ENCODE assay signal across 8 cellular contexts in the genomic region with DNA sequence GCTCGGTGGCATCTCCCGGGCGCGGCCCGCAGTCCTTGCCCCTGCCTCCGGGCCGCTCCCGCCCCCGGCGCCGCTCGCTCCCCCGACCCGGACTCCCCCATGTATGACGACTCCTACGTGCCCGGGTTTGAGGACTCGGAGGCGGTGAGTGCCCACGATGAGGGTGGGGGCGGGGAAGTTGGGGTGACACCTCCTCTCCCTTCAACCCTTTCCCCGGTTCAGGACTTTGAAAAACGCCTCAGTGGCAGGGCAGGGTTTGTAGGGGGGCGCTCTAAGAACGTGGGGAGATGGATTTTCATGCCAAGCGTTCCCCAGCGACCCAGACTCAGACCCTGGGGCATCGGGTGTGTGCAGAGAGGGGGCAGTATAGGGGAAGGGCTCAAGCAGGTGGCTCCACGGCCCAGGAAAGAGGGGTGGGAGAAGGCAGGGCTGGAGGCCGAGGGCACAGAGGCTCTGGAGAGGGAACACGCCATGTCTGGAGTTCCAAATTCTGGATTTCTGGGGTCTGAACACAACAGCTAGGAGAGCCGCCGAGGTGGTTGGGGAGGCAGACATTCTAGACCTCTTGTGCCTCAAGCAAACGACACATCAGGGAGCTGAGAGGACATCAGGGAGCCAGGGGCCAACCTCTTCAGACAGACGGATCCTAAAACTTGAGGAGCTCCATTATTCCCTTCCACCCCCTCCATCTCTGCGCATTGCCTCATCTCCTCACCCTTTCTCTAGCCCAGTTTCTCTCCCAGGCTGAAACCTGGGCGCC. TPM values are rescaled to one million over a fixed set of nuclear protein-coding genes. Genes with fewer than 3 reads are reported as not detected.
DNase-seq lines count a peak whose midpoint lies in the region; ATAC-seq, FAIRE-seq and TF ChIP-seq lines count a peak whose summit lies in the region.

No MANE protein-coding gene starts in this region.

- peaks cover 51 to 80% of the 10 kb centered on the region in 2 experiments for H3K79me1 ChIP-seq in IMR-90 (ENCODE audit: low read depth in 1 of 2, low read length in 2 of 2)

- peak overlapping the region; percentile 55 for H3K14ac ChIP-seq in IMR-90 (replicated peaks; ENCODE audit: low read depth, low read length)

- H2BK20ac ChIP-seq in IMR-90 (ENCODE audit: low read depth, low read length), result no peak overlapping the region

- no peaks in the 10 kb centered on the region for H3K9me3 ChIP-seq in CD4-positive, CD25-positive, alpha-beta regulatory T cell (ENCODE audit: control insufficient read depth in 2 of 2, low read length in 2 of 2)
- H3K9me3 ChIP-seq in IMR-90 (ENCODE audit: control insufficient read depth, insufficient read depth, low read length) (no peaks in the 10 kb centered on the region), kidney (ENCODE audit: control insufficient read depth in 1 of 2, low read length in 2 of 2) (no peaks in the 10 kb centered on the region)

- H2BK5ac ChIP-seq in IMR-90 (ENCODE audit: low read depth, low read length, poor library complexity, severe bottlenecking), result no peak overlapping the region

- H4K20me1 ChIP-seq in IMR-90 (ENCODE audit: insufficient read depth, low read length), result peaks cover 12% of the 10 kb centered on the region

- H2BK15ac ChIP-seq in IMR-90 (ENCODE audit: low read depth, low read length), result no peak overlapping the region

- peak overlapping the region; percentile 90 for H2AFZ ChIP-seq in IMR-90 (replicated peaks; ENCODE audit: low read length, poor library complexity)

- H3K9ac ChIP-seq in IMR-90 (ENCODE audit: low read depth, low read length) (peak overlapping the region; percentile 68), kidney (ENCODE audit: low read length in 2 of 2) (peak overlapping the region in 1 of 2 donors; percentile 26)

- H3K4me2 ChIP-seq in IMR-90 (ENCODE audit: low read depth, low read length), result peak overlapping the region; percentile 81

- intact Hi-C loops in IMR-90 (cut with micrococcal nuclease) (no loop called here), kidney (cut with DNase I) (no loop called here)

- dilution Hi-C loops in IMR-90 (cut with HindIII; ENCODE audit: low sequenced_read_pairs, unreplicated experiment), result no loop called here

- DNase-seq in CD4-positive, CD25-positive, alpha-beta regulatory T cell, result peak in 1 of 3 donors; percentile 14
- DNase-seq in IMR-90, result no peak
- DNase-seq in activated naive CD4-positive, alpha-beta T cell treated with anti-CD3 and anti-CD28 coated beads, Interleukin-2, amount 10 ng/mL, durations not matched to agents 7 days and 5 days, result peak; percentile 68
- DNase-seq in kidney, result peak; percentile 76
- DNase-seq in NCI-H2029 treated with DMSO at 0.1 percent for 48 hours (lab: John Stamatoyannopoulos, UW), result no peak
- DNase-seq in NCI-H774 (lab: John Stamatoyannopoulos, UW), result no peak

- no peak for TF ChIP-seq RAD21 in IMR-90 (IDR thresholded peaks at IDR 0.05; ENCODE audit: low read length)

- peaks cover 35% of the 10 kb centered on the region for H3K4me1 ChIP-seq in CD4-positive, CD25-positive, alpha-beta regulatory T cell (ENCODE audit: control insufficient read depth, insufficient read depth, low read length, poor library complexity, severe bottlenecking)
- H3K4me1 ChIP-seq in IMR-90 (ENCODE audit: control insufficient read depth, insufficient read depth, low read length), result peaks cover 18% of the 10 kb centered on the region
- H3K4me1 ChIP-seq in kidney (ENCODE audit: control insufficient read depth in 1 of 2, insufficient read depth in 1 of 2, low read depth in 1 of 2, low read length in 2 of 2), result peaks cover 0 to 17% of the 10 kb centered on the region in 2 donors

- H3K56ac ChIP-seq in IMR-90 (ENCODE audit: extremely low read depth, insufficient read depth, low read length), result no peak overlapping the region

- TF ChIP-seq CTCF in IMR-90 (conservative IDR thresholded peaks at IDR 0.05; ENCODE audit: low read depth, low read length) (peak; percentile 13; the same call in 1 of the 2 replicates), kidney (IDR thresholded peaks at IDR 0.05; ENCODE audit: borderline replicate concordance, extremely low read depth, insufficient read depth) (no peak)

- no peak overlapping the region for H2BK120ac ChIP-seq in IMR-90 (ENCODE audit: low read depth, low read length)

- H3K23ac ChIP-seq in IMR-90 (ENCODE audit: low read depth, low read length), result peak overlapping the region; percentile 69

- FAIRE-seq in kidney (lab: Jason Lieb, UNC), result no peak

- no peaks in the 10 kb centered on the region for H3K27me3 ChIP-seq in CD4-positive, CD25-positive, alpha-beta regulatory T cell (ENCODE audit: control insufficient read depth, insufficient read depth, low read length)
- H3K27me3 ChIP-seq in IMR-90 (ENCODE audit: control insufficient read depth, insufficient read depth, low read length), result no peaks in the 10 kb centered on the region

- H3K9me1 ChIP-seq in IMR-90 (ENCODE audit: insufficient read depth, low read length), result peaks cover 16% of the 10 kb centered on the region

- H3K18ac ChIP-seq in IMR-90 (ENCODE audit: low read depth, low read length), result no peak overlapping the region

- in situ Hi-C loops in IMR-90 (cut with MboI; ENCODE audit: low sequenced_read_pairs), result no loop called here

- H4K5ac ChIP-seq in IMR-90 (ENCODE audit: low read depth, low read length), result no peak overlapping the region

- peaks cover 6 to 40% (median 17%) of the 10 kb centered on the region in 4 donors for H3K4me1 Mint-ChIP-seq in CD4-positive, CD25-positive, alpha-beta regulatory T cell
- H3K4me1 Mint-ChIP-seq in activated naive CD4-positive, alpha-beta T cell treated with anti-CD3 and anti-CD28 coated beads, Interleukin-2, amount 10 ng/mL, durations not matched to agents 7 days and 5 days, result peaks cover 39% of the 10 kb centered on the region
- H3K4me1 Mint-ChIP-seq in stimulated activated memory B cell treated with anti-CD40 and anti-IgM and Interleukin-4, amounts not matched to agents 10 μg/mL and 1 μg/mL and 100 μg/mL, for 72 hours, result peaks cover 48% of the 10 kb centered on the region

- H3K27me3 Mint-ChIP-seq in CD4-positive, CD25-positive, alpha-beta regulatory T cell, result peaks cover 18% of the 10 kb centered on the region
- peaks cover 84% of the 10 kb centered on the region for H3K27me3 Mint-ChIP-seq in activated naive CD4-positive, alpha-beta T cell treated with anti-CD3 and anti-CD28 coated beads, Interleukin-2, amount 10 ng/mL, durations not matched to agents 7 days and 5 days
- peaks cover 29% of the 10 kb centered on the region for H3K27me3 Mint-ChIP-seq in stimulated activated memory B cell treated with anti-CD40 and anti-IgM and Interleukin-4, amounts not matched to agents 10 μg/mL and 1 μg/mL and 100 μg/mL, for 72 hours

- H4K8ac ChIP-seq in IMR-90 (ENCODE audit: low read depth in 2 of 2, low read length in 2 of 2), result peak overlapping the region in 1 of 2 experiments; percentile 44; a peak in 2 of 4 replicates

- ATAC-seq in CD4-positive, CD25-positive, alpha-beta regulatory T cell (ENCODE audit: low read depth in 2 of 2), result no peak
- ATAC-seq in IMR-90 (ENCODE audit: low read depth), result no peak
- ATAC-seq in stimulated activated memory B cell treated with anti-CD40 and anti-IgM and Interleukin-4, amounts not matched to agents 10 μg/mL and 1 μg/mL and 100 μg/mL, for 72 hours, result peak; percentile 1
- ATAC-seq in HG03196 (IDR thresholded peaks at IDR 0.05; ENCODE audit: unreplicated experiment), result no peak

- 11% methylated on average over 5 of the region's 37 CpGs; no CpG with 5 or more reads in 1 of the 2 experiments for WGBS in IMR-90 (ENCODE audit: extremely low coverage in 2 of 2, insufficient read length in 1 of 2), 2 experiments

- no peak for TF ChIP-seq POLR2A in IMR-90 (IDR thresholded peaks at IDR 0.05; ENCODE audit: low read depth, low read length)

- no TSS peak for BruUV-seq in IMR-90 (replicated peaks; lab: Mats Ljungman, UMichigan)

- peak overlapping the region; percentile 66; the same call in 1 of the 2 replicates for H2AK5ac ChIP-seq in IMR-90 (ENCODE audit: low read depth, low read length)

- no peak overlapping the region for H3K4me3 ChIP-seq in CD4-positive, CD25-positive, alpha-beta regulatory T cell (ENCODE audit: low read depth, low read length)
- H3K4me3 ChIP-seq in IMR-90 (ENCODE audit: insufficient read depth, low read depth, low read length) (peak overlapping the region; percentile 83), kidney (ENCODE audit: low read length in 2 of 2) (peak overlapping the region in 1 of 2 donors; percentile 62)

- no peaks in the 10 kb centered on the region for H3K9me3 Mint-ChIP-seq in CD4-positive, CD25-positive, alpha-beta regulatory T cell
- H3K9me3 Mint-ChIP-seq in activated naive CD4-positive, alpha-beta T cell treated with anti-CD3 and anti-CD28 coated beads, Interleukin-2, amount 10 ng/mL, durations not matched to agents 7 days and 5 days, result no peaks in the 10 kb centered on the region
- no peaks in the 10 kb centered on the region for H3K9me3 Mint-ChIP-seq in stimulated activated memory B cell treated with anti-CD40 and anti-IgM and Interleukin-4, amounts not matched to agents 10 μg/mL and 1 μg/mL and 100 μg/mL, for 72 hours

- POLR2A ChIA-PET in IMR-90 (lab: Charles Lee; ENCODE audit: unreplicated experiment), result interaction anchor here (0.5 to 0.8 kb wide), 3 partner anchors 8 to 917 kb away, joined by 3 read pairs; no protein-coding TSS in a partner anchor

- CTCF ChIA-PET in IMR-90 (lab: Yijun Ruan, JAX), result interaction anchor here (1.0 kb wide), 1 partner anchor 66 kb away, joined by 3 read pairs; no protein-coding TSS in a partner anchor
- CTCF ChIA-PET in activated naive CD4-positive, alpha-beta T cell treated with anti-CD3 and anti-CD28 coated beads, Interleukin-2, amount 10 ng/mL, durations not matched to agents 7 days and 5 days (lab: Charles Lee), result interaction anchor here (0.7 to 1.3 kb wide), 8 partner anchors 9 to 169 kb away, joined by 4 to 6 read pairs (median 4); partner anchors contain the start of gene FKBP11

- H2AK9ac ChIP-seq in IMR-90 (replicated peaks; ENCODE audit: low read depth, low read length, poor library complexity), result peak overlapping the region; percentile 84

- H3K27ac ChIP-seq in CD4-positive, CD25-positive, alpha-beta regulatory T cell (ENCODE audit: insufficient read depth, low read length, poor library complexity, severe bottlenecking), result no peak overlapping the region
- H3K27ac ChIP-seq in IMR-90 (ENCODE audit: insufficient read depth, low read length) (peak overlapping the region; percentile 24), kidney (ENCODE audit: low read depth in 2 of 2, low read length in 2 of 2) (no peak overlapping the region)

- H3K4ac ChIP-seq in IMR-90 (ENCODE audit: low read depth, low read length), result peak overlapping the region; percentile 33

- H3K27ac Mint-ChIP-seq in CD4-positive, CD25-positive, alpha-beta regulatory T cell, result peak overlapping the region in 1 of 3 donors; percentile 82
- H3K27ac Mint-ChIP-seq in activated naive CD4-positive, alpha-beta T cell treated with anti-CD3 and anti-CD28 coated beads, Interleukin-2, amount 10 ng/mL, durations not matched to agents 7 days and 5 days, result no peak overlapping the region
- H3K27ac Mint-ChIP-seq in stimulated activated memory B cell treated with anti-CD40 and anti-IgM and Interleukin-4, amounts not matched to agents 10 μg/mL and 1 μg/mL and 100 μg/mL, for 72 hours, result peak overlapping the region; percentile 40

- no peaks in the 10 kb centered on the region for H3K36me3 ChIP-seq in CD4-positive, CD25-positive, alpha-beta regulatory T cell (ENCODE audit: control insufficient read depth, insufficient read depth, low read length)
- H3K36me3 ChIP-seq in IMR-90 (ENCODE audit: control insufficient read depth, insufficient read depth, low read length) (peaks cover 10% of the 10 kb centered on the region), kidney (ENCODE audit: control insufficient read depth in 1 of 2, insufficient read depth in 2 of 2, low read length in 2 of 2) (no peaks in the 10 kb centered on the region)

- peak overlapping the region; percentile 85 to 93 (median 89) for H3K4me3 Mint-ChIP-seq in CD4-positive, CD25-positive, alpha-beta regulatory T cell
- peak overlapping the region; percentile 79 for H3K4me3 Mint-ChIP-seq in activated naive CD4-positive, alpha-beta T cell treated with anti-CD3 and anti-CD28 coated beads, Interleukin-2, amount 10 ng/mL, durations not matched to agents 7 days and 5 days
- H3K4me3 Mint-ChIP-seq in stimulated activated memory B cell treated with anti-CD40 and anti-IgM and Interleukin-4, amounts not matched to agents 10 μg/mL and 1 μg/mL and 100 μg/mL, for 72 hours, result peak overlapping the region; percentile 85

- no peaks in the 10 kb centered on the region for H3K36me3 Mint-ChIP-seq in CD4-positive, CD25-positive, alpha-beta regulatory T cell
- H3K36me3 Mint-ChIP-seq in activated naive CD4-positive, alpha-beta T cell treated with anti-CD3 and anti-CD28 coated beads, Interleukin-2, amount 10 ng/mL, durations not matched to agents 7 days and 5 days, result no peaks in the 10 kb centered on the region
- H3K36me3 Mint-ChIP-seq in stimulated activated memory B cell treated with anti-CD40 and anti-IgM and Interleukin-4, amounts not matched to agents 10 μg/mL and 1 μg/mL and 100 μg/mL, for 72 hours, result no peaks in the 10 kb centered on the region

- peak overlapping the region; percentile 4; the same call in 1 of the 2 replicates for H4K91ac ChIP-seq in IMR-90 (ENCODE audit: insufficient read depth, low read depth, low read length)

RNA-seq across cellular contexts. Expression of gene CACNB3, which starts 0.7 kb away (rescaled TPM):
- 9.1 TPM for total RNA-seq in CD4-positive, CD25-positive, alpha-beta regulatory T cell
- 1 to 10 TPM in 2 of 4 donors, under 1 TPM in 2; 0.32 to 2.3 (median 0.83) TPM for polyA plus RNA-seq in CD4-positive, CD25-positive, alpha-beta regulatory T cell
- total RNA-seq in IMR-90 (2012; rRNA removed) (15.3 and 18.1 TPM in 2 replicates), kidney (19.6 TPM)
- polyA plus RNA-seq in IMR-90 (2012; rRNA removed) (45.1 and 45.2 TPM in 2 replicates), kidney (ENCODE audit: insufficient read depth, low read depth, low replicate concordance) (17.9 TPM)
- 24.5 and 40.0 TPM in 2 replicates for polyA plus RNA-seq in IMR-90 (2012; cell fraction: cytosol; rRNA removed)
- polyA plus RNA-seq in IMR-90 (2012; cell fraction: nucleus; rRNA removed; ENCODE audit: low replicate concordance), result 227 and 302 TPM in 2 replicates

RNA-seq across cellular contexts. Expression of gene ADCY6, which starts 30.1 kb away (rescaled TPM):
- total RNA-seq in CD4-positive, CD25-positive, alpha-beta regulatory T cell, result 0.12 TPM
- not detected for polyA plus RNA-seq in CD4-positive, CD25-positive, alpha-beta regulatory T cell
- total RNA-seq in IMR-90 (2012; rRNA removed) (18.1 and 18.5 TPM in 2 replicates), kidney (66.9 TPM)
- polyA plus RNA-seq in IMR-90 (2012; rRNA removed) (34.4 and 35.1 TPM in 2 replicates), kidney (ENCODE audit: insufficient read depth, low read depth, low replicate concordance) (27.3 TPM)
- polyA plus RNA-seq in IMR-90 (2012; cell fraction: cytosol; rRNA removed), result 26.6 and 34.5 TPM in 2 replicates
- polyA plus RNA-seq in IMR-90 (2012; cell fraction: nucleus; rRNA removed; ENCODE audit: low replicate concordance), result 171 and 194 TPM in 2 replicates

RNA-seq across cellular contexts. Expression of gene DDX23, which starts 33.0 kb away (rescaled TPM):
- total RNA-seq in CD4-positive, CD25-positive, alpha-beta regulatory T cell, result 96.3 TPM
- polyA plus RNA-seq in CD4-positive, CD25-positive, alpha-beta regulatory T cell, result 10 to 100 TPM; 30.5 to 40.4 (median 34.7) TPM
- total RNA-seq in IMR-90 (2012; rRNA removed) (81.9 and 92.5 TPM in 2 replicates), kidney (65.5 TPM)
- polyA plus RNA-seq in IMR-90 (2012; rRNA removed) (59.1 and 61.8 TPM in 2 replicates), kidney (ENCODE audit: insufficient read depth, low read depth, low replicate concordance) (31.9 TPM)
- 26.3 and 32.9 TPM in 2 replicates for polyA plus RNA-seq in IMR-90 (2012; cell fraction: cytosol; rRNA removed)
- polyA plus RNA-seq in IMR-90 (2012; cell fraction: nucleus; rRNA removed; ENCODE audit: low replicate concordance), result 69.4 and 141 TPM in 2 replicates

RNA-seq across cellular contexts. Expression of gene RND1, which starts 46.7 kb away (rescaled TPM):
- 7.3 TPM for total RNA-seq in CD4-positive, CD25-positive, alpha-beta regulatory T cell
- under 1 TPM; 0.13 to 0.63 (median 0.42) TPM for polyA plus RNA-seq in CD4-positive, CD25-positive, alpha-beta regulatory T cell
- total RNA-seq in IMR-90 (2012; rRNA removed) (under 0.01 TPM in 1 of 2 replicates, not detected in the other), kidney (1.0 TPM)
- polyA plus RNA-seq in IMR-90 (2012; rRNA removed) (0.21 and 0.26 TPM in 2 replicates), kidney (ENCODE audit: insufficient read depth, low read depth, low replicate concordance) (2.2 TPM)
- 0.13 and 0.62 TPM in 2 replicates for polyA plus RNA-seq in IMR-90 (2012; cell fraction: cytosol; rRNA removed)
- polyA plus RNA-seq in IMR-90 (2012; cell fraction: nucleus; rRNA removed; ENCODE audit: low replicate concordance), result 0.17 and 0.31 TPM in 2 replicates

Comparison
In these comparisons a context has a peak if more than half of its experiments do, and no peak if none do; other contexts are left out.
1. DNase-seq: peak in activated naive CD4-positive, alpha-beta T cell treated with anti-CD3 and anti-CD28 coated beads, Interleukin-2, amount 10 ng/mL, durations not matched to agents 7 days and 5 days (single experiment) and kidney (single experiment); none in IMR-90 (single experiment), NCI-H2029 treated with DMSO at 0.1 percent for 48 hours (single experiment) and NCI-H774 (single experiment).
2. RNA of gene ADCY6, which starts 30.1 kb away (total RNA-seq): 66.9 TPM in kidney (single experiment) and 18.1 to 18.5 TPM in IMR-90; 0.12 TPM in CD4-positive, CD25-positive, alpha-beta regulatory T cell (single experiment); every median in the first group is over 10 times any median in the second.
3. Peak in every context shown above with its lines, with median percentiles within 50 percentile points of each other: H3K4me3 Mint-ChIP-seq.